13 cellular contexts compared by ENCODE assay signal in genomic region chr19:29687897-29688728, GRCh38. TPM values are rescaled to one million over a fixed set of nuclear protein-coding genes. Genes with fewer than 3 reads are reported as not detected.
A peak's percentile ranks its signal among the peaks of the same experiment; 100 is the strongest.
DNase-seq lines count a peak whose midpoint lies in the region; ATAC-seq and TF ChIP-seq lines count a peak whose summit lies in the region.
"Had no signal": no experiment of that assay in that cellular context is flagged by ENCODE, and none has a peak within 500 bp of the region (broad histone marks: within the 10 kb centered on the region; RNA-seq: fewer than 3 reads in every experiment).

No MANE protein-coding gene starts in this region.

- no peaks in the 10 kb centered on the region for H4K20me1 ChIP-seq in IMR-90 (ENCODE audit: insufficient read depth, low read length)

- peak overlapping the region; percentile 23 for H3K27ac Mint-ChIP-seq in activated naive CD8-positive, alpha-beta T cell treated with anti-CD3 and anti-CD28 coated beads for 36 hours
- H3K27ac Mint-ChIP-seq in immature natural killer cell = peak overlapping the region in 5 of 6 donors; percentile 53 to 85 (median 72)
- H3K27ac Mint-ChIP-seq: CD4-positive, alpha-beta T cell had no signal

- CTCF ChIA-PET in IMR-90 (lab: Yijun Ruan, JAX) = no interaction called here
- CTCF ChIA-PET in GM10248 (lab: Yijun Ruan, JAX) = no interaction called here

- no peak overlapping the region for H3K4me3 ChIP-seq in IMR-90 (ENCODE audit: insufficient read depth, low read depth, low read length)
- H3K4me3 ChIP-seq: adrenal gland, GM12878 had no signal

- peaks cover 28% of the 10 kb centered on the region for H3K4me1 Mint-ChIP-seq in activated naive CD8-positive, alpha-beta T cell treated with anti-CD3 and anti-CD28 coated beads for 36 hours
- peaks cover 62 to 64% of the 10 kb centered on the region in 2 donors for H3K4me1 Mint-ChIP-seq in immature natural killer cell

- no peak overlapping the region for H3K4me2 ChIP-seq in IMR-90 (ENCODE audit: low read depth, low read length)

- H4K91ac ChIP-seq in IMR-90 (ENCODE audit: insufficient read depth, low read depth, low read length) = peak overlapping the region; percentile 25

- H3K4me1 ChIP-seq in IMR-90 (ENCODE audit: control insufficient read depth, insufficient read depth, low read length) = peaks cover 7% of the 10 kb centered on the region
- H3K4me1 ChIP-seq: adrenal gland had no signal

- H2AK5ac ChIP-seq in IMR-90 (ENCODE audit: low read depth, low read length) = no peak overlapping the region; the same call in 1 of the 2 replicates

- 80% methylated on average over 3 of the region's 18 CpGs; no CpG with 5 or more reads in 1 of the 2 experiments for WGBS in IMR-90 (ENCODE audit: extremely low coverage in 2 of 2, insufficient read length in 1 of 2), 2 experiments

- no peak overlapping the region for H2BK15ac ChIP-seq in IMR-90 (ENCODE audit: low read depth, low read length)

- H3K4ac ChIP-seq in IMR-90 (ENCODE audit: low read depth, low read length) = peak overlapping the region; percentile 61; the same call in 1 of the 2 replicates

- TF ChIP-seq CTCF in IMR-90 (conservative IDR thresholded peaks at IDR 0.05; ENCODE audit: low read depth, low read length) = no peak
- no peak for TF ChIP-seq CTCF in GM10248 (IDR thresholded peaks at IDR 0.05; ENCODE audit: control extremely low read depth, extremely low read depth, low read depth, missing control alignments)

- H3K9me3 ChIP-seq in IMR-90 (ENCODE audit: control insufficient read depth, insufficient read depth, low read length) = peaks cover 5% of the 10 kb centered on the region

- peaks cover 6% of the 10 kb centered on the region for H3K36me3 Mint-ChIP-seq in activated naive CD8-positive, alpha-beta T cell treated with anti-CD3 and anti-CD28 coated beads for 36 hours
- peaks cover 4 to 9% (median 4%) of the 10 kb centered on the region in 3 donors for H3K36me3 Mint-ChIP-seq in immature natural killer cell

- DNase-seq in A172 (ENCODE audit: low spot score) = peak; percentile 31
- peak; percentile 78 for DNase-seq in IMR-90
- no peak for DNase-seq in activated naive CD8-positive, alpha-beta T cell treated with anti-CD3 and anti-CD28 coated beads for 36 hours
- DNase-seq in immature natural killer cell = no peak
- DNase-seq in left cardiac atrium = no peak
- no peak for DNase-seq in GM10248 (ENCODE audit: extremely low spot score)
- DNase-seq: activated CD4-positive, CD25-positive, alpha-beta regulatory T cell; adrenal gland; CD4-positive, alpha-beta T cell; midbrain had no signal

- no peak overlapping the region for H2AFZ ChIP-seq in IMR-90 (replicated peaks; ENCODE audit: low read length, poor library complexity)

- no peak overlapping the region for H3K9ac ChIP-seq in IMR-90 (ENCODE audit: low read depth, low read length)

- intact Hi-C loops in IMR-90 (cut with micrococcal nuclease) = loop anchor here (2.0 kb wide), 1 partner anchor 21 kb away; no protein-coding TSS in a partner anchor
- intact Hi-C loops in left cardiac atrium (cut with DNase I) = no loop called here

- dilution Hi-C loops in IMR-90 (cut with HindIII; ENCODE audit: low sequenced_read_pairs, unreplicated experiment) = no loop called here

- H3K23ac ChIP-seq in IMR-90 (ENCODE audit: low read depth, low read length) = no peak overlapping the region

- no peak overlapping the region for H3K56ac ChIP-seq in IMR-90 (ENCODE audit: extremely low read depth, insufficient read depth, low read length)

- H3K79me1 ChIP-seq in IMR-90 (ENCODE audit: low read depth in 1 of 2, low read length in 2 of 2) = no peaks in the 10 kb centered on the region

- no peaks in the 10 kb centered on the region for H3K27me3 ChIP-seq in IMR-90 (ENCODE audit: control insufficient read depth, insufficient read depth, low read length)
- H3K27me3 ChIP-seq: adrenal gland had no signal

- H3K9me3 Mint-ChIP-seq in activated naive CD8-positive, alpha-beta T cell treated with anti-CD3 and anti-CD28 coated beads for 36 hours = peaks cover 4% of the 10 kb centered on the region
- H3K9me3 Mint-ChIP-seq in immature natural killer cell = peaks cover 0 to 6% (median 1%) of the 10 kb centered on the region in 6 donors
- H3K9me3 Mint-ChIP-seq: CD4-positive, alpha-beta T cell had no signal

- no peak for ATAC-seq in IMR-90 (ENCODE audit: low read depth)
- ATAC-seq in HG03432 (IDR thresholded peaks at IDR 0.05; ENCODE audit: unreplicated experiment) = no peak
- ATAC-seq in left cardiac atrium = no peak
- ATAC-seq in GM21723 (IDR thresholded peaks at IDR 0.05; ENCODE audit: unreplicated experiment) = no peak
- ATAC-seq: GM12878 had no signal

- peak overlapping the region in 1 of 2 experiments; percentile 22; a peak in 2 of 4 replicates for H4K8ac ChIP-seq in IMR-90 (ENCODE audit: low read depth in 2 of 2, low read length in 2 of 2)

- peak overlapping the region; percentile 31; the same call in 1 of the 2 replicates for H4K5ac ChIP-seq in IMR-90 (ENCODE audit: low read depth, low read length)

- peak overlapping the region; percentile 30 for H2BK120ac ChIP-seq in IMR-90 (ENCODE audit: low read depth, low read length)

- no peak for TF ChIP-seq RAD21 in IMR-90 (IDR thresholded peaks at IDR 0.05; ENCODE audit: low read length)

- H3K4me3 Mint-ChIP-seq in activated naive CD8-positive, alpha-beta T cell treated with anti-CD3 and anti-CD28 coated beads for 36 hours = no peak overlapping the region
- peak overlapping the region in 2 of 5 donors; percentile 48 to 62 for H3K4me3 Mint-ChIP-seq in immature natural killer cell
- H3K4me3 Mint-ChIP-seq: CD4-positive, alpha-beta T cell had no signal

- peak overlapping the region; percentile 1; the same call in 1 of the 2 replicates for H3K18ac ChIP-seq in IMR-90 (ENCODE audit: low read depth, low read length)

- POLR2A ChIA-PET in IMR-90 (lab: Charles Lee; ENCODE audit: unreplicated experiment) = no interaction called here
- POLR2A ChIA-PET in GM10248 (lab: Yijun Ruan, JAX) = no interaction called here

- no peaks in the 10 kb centered on the region for H3K27me3 Mint-ChIP-seq in activated naive CD8-positive, alpha-beta T cell treated with anti-CD3 and anti-CD28 coated beads for 36 hours
- peaks cover 0 to 3% (median 0%) of the 10 kb centered on the region in 3 donors for H3K27me3 Mint-ChIP-seq in immature natural killer cell (ENCODE audit: low read depth in 3 of 3)
- H3K27me3 Mint-ChIP-seq: CD4-positive, alpha-beta T cell had no signal

- no TSS peak for BruUV-seq in IMR-90 (replicated peaks; lab: Mats Ljungman, UMichigan)

- H3K36me3 ChIP-seq in IMR-90 (ENCODE audit: control insufficient read depth, insufficient read depth, low read length) = no peaks in the 10 kb centered on the region
- H3K36me3 ChIP-seq: adrenal gland had no signal

- H3K14ac ChIP-seq in IMR-90 (replicated peaks; ENCODE audit: low read depth, low read length) = 0 out of 2 replicates have a peak overlapping the region, but pooled peaks have one; percentile 55

- in situ Hi-C loops in IMR-90 (cut with MboI; ENCODE audit: low sequenced_read_pairs) = no loop called here

- H2AK9ac ChIP-seq in IMR-90 (replicated peaks; ENCODE audit: low read depth, low read length, poor library complexity) = no peak overlapping the region

- TF ChIP-seq POLR2A in IMR-90 (IDR thresholded peaks at IDR 0.05; ENCODE audit: low read depth, low read length) = no peak

- H2BK20ac ChIP-seq in IMR-90 (ENCODE audit: low read depth, low read length) = peak overlapping the region; percentile 60

- peak overlapping the region; percentile 82 for H2BK5ac ChIP-seq in IMR-90 (ENCODE audit: low read depth, low read length, poor library complexity, severe bottlenecking)

- peaks cover 3% of the 10 kb centered on the region; the same call in 1 of the 2 replicates for H3K9me1 ChIP-seq in IMR-90 (ENCODE audit: insufficient read depth, low read length)

- peak overlapping the region; percentile 56; the same call in 1 of the 2 replicates for H3K27ac ChIP-seq in IMR-90 (ENCODE audit: insufficient read depth, low read length)
- H3K27ac ChIP-seq: adrenal gland had no signal

TF ChIP-seq in IMR-90, 13 proteins besides CTCF, POLR2A, EP300 and RAD21:
- TF ChIP-seq NFE2L2 (IDR thresholded peaks at IDR 0.05; ENCODE audit: low read depth, low read length) = peak; percentile 99
- TF ChIP-seq MAFK (IDR thresholded peaks at IDR 0.05; ENCODE audit: low read depth, low read length) = peak; percentile 88
- no peak for TF ChIP-seq CHD1 (IDR thresholded peaks at IDR 0.05; ENCODE audit: low read depth, low read length)
- no peak for TF ChIP-seq BHLHE40 (IDR thresholded peaks at IDR 0.05; ENCODE audit: low read depth, low read length)

RNA-seq across cellular contexts. Expression of gene PLEKHF1, which starts 22.9 kb away (rescaled TPM):
- 8.7 and 9.2 TPM in 2 replicates for total RNA-seq in A172 (2014; rRNA removed; shearing (Covaris generic))
- total RNA-seq in IMR-90 (2012; rRNA removed) (4.7 and 5.0 TPM in 2 replicates), left cardiac atrium (10 to 100 TPM; 28.1 to 32.8 TPM)
- polyA plus RNA-seq in IMR-90 (2012; rRNA removed) (6.6 and 7.2 TPM in 2 replicates), immature natural killer cell (100 to 1,000 TPM; 107 to 244 (median 141) TPM)
- 7.0 and 12.9 TPM in 2 replicates for polyA plus RNA-seq in IMR-90 (2012; cell fraction: cytosol; rRNA removed)
- polyA plus RNA-seq in IMR-90 (2012; cell fraction: nucleus; rRNA removed; ENCODE audit: low replicate concordance) = 10.8 and 25.4 TPM in 2 replicates
- total RNA-seq in activated naive CD8-positive, alpha-beta T cell treated with anti-CD3 and anti-CD28 coated beads for 36 hours = 10 to 100 TPM; 21.7 to 22.2 TPM

RNA-seq across cellular contexts. Expression of gene C19orf12, which starts 26.9 kb away (rescaled TPM):
- 35.1 and 44.9 TPM in 2 replicates for total RNA-seq in A172 (2014; rRNA removed; shearing (Covaris generic))
- total RNA-seq in IMR-90 (2012; rRNA removed) = 16.3 and 19.2 TPM in 2 replicates
- 24.0 and 24.2 TPM in 2 replicates for polyA plus RNA-seq in IMR-90 (2012; rRNA removed)
- polyA plus RNA-seq in IMR-90 (2012; cell fraction: cytosol; rRNA removed) = 16.3 and 25.0 TPM in 2 replicates
- 21.2 and 29.1 TPM in 2 replicates for polyA plus RNA-seq in IMR-90 (2012; cell fraction: nucleus; rRNA removed; ENCODE audit: low replicate concordance)
- total RNA-seq in activated naive CD8-positive, alpha-beta T cell treated with anti-CD3 and anti-CD28 coated beads for 36 hours = 10 to 100 TPM; 30.9 to 32.3 TPM
- 10 to 100 TPM; 32.4 to 68.3 (median 60.3) TPM for polyA plus RNA-seq in immature natural killer cell
- total RNA-seq in left cardiac atrium = 10 to 100 TPM; 48.2 to 52.0 TPM

Comparison
In these comparisons a context has a peak if more than half of its experiments do, and no peak if none do; other contexts are left out.
1. DNase-seq: peak in A172 (single experiment) and IMR-90 (single experiment); none in activated naive CD8-positive, alpha-beta T cell treated with anti-CD3 and anti-CD28 coated beads for 36 hours (single experiment), immature natural killer cell (0 of 3), left cardiac atrium (single experiment) and GM10248 (single experiment).